In genomic region chr19:42131149-42132029, GRCh38 we compare ENCODE assay signal across 2 cellular contexts.
TF ChIP-seq lines count a peak whose summit lies in the region.

No MANE protein-coding gene starts in this region.

TF ChIP-seq in liver, 16 proteins besides CTCF, POLR2A, EP300 and RAD21:
- TF ChIP-seq FOXA2 (IDR thresholded peaks at IDR 0.05) (no peak), JUND (IDR thresholded peaks at IDR 0.05) (no peak), SP1 (IDR thresholded peaks at IDR 0.05) (no peak), REST (IDR thresholded peaks at IDR 0.05) (no peak), FOXA1 (IDR thresholded peaks at IDR 0.05) (no peak), GABPA (IDR thresholded peaks at IDR 0.05 in 1 of 2, conservative IDR thresholded peaks at IDR 0.05 in 1 of 2) (no peak), MAX (IDR thresholded peaks at IDR 0.05) (no peak), HNF4A (conservative IDR thresholded peaks at IDR 0.05) (no peak), TAF1 (conservative IDR thresholded peaks at IDR 0.05) (no peak), HNF4G (IDR thresholded peaks at IDR 0.05) (no peak), ATF3 (IDR thresholded peaks at IDR 0.05) (no peak), RXRA (IDR thresholded peaks at IDR 0.05) (no peak), NR2F2 (IDR thresholded peaks at IDR 0.05) (no peak), ZBTB33 (IDR thresholded peaks at IDR 0.05) (no peak), EGR1 (IDR thresholded peaks at IDR 0.05; ENCODE audit: low read depth in 2 of 2) (no peak), YY1 (IDR thresholded peaks at IDR 0.05) (no peak)

TF ChIP-seq in HepG2, 621 proteins besides CTCF, POLR2A, EP300 and RAD21:
- TF ChIP-seq ZNF710 (CRISPR knock-in tag; IDR thresholded peaks at IDR 0.05; ENCODE audit: borderline replicate concordance), result no peak
- TF ChIP-seq ZNF263 (CRISPR knock-in tag; IDR thresholded peaks at IDR 0.05), result no peak
- TF ChIP-seq ZNF160 (CRISPR knock-in tag; IDR thresholded peaks at IDR 0.05), result no peak
- TF ChIP-seq ARNTL (CRISPR knock-in tag; IDR thresholded peaks at IDR 0.05), result no peak
- no peak for TF ChIP-seq SMAD3 (CRISPR knock-in tag; IDR thresholded peaks at IDR 0.05)
- TF ChIP-seq RBM22 (optimal IDR thresholded peaks at IDR 0.05; ENCODE audit: low read length), result no peak
- TF ChIP-seq HMGXB3 (CRISPR knock-in tag; IDR thresholded peaks at IDR 0.05; ENCODE audit: borderline replicate concordance), result no peak
- no peak for TF ChIP-seq HES4 (CRISPR knock-in tag; IDR thresholded peaks at IDR 0.05; ENCODE audit: borderline replicate concordance)
- no peak for TF ChIP-seq U2AF1 (optimal IDR thresholded peaks at IDR 0.05; ENCODE audit: low read depth, low read length)
- TF ChIP-seq REPIN1 (CRISPR knock-in tag; IDR thresholded peaks at IDR 0.05; ENCODE audit: borderline replicate concordance, low read depth), result no peak
- no peak for TF ChIP-seq ATM (IDR thresholded peaks at IDR 0.05; ENCODE audit: borderline replicate concordance)
- TF ChIP-seq FOXA3 (CRISPR knock-in tag; IDR thresholded peaks at IDR 0.05), result no peak
- TF ChIP-seq SUZ12 (IDR thresholded peaks at IDR 0.05; ENCODE audit: low read depth, low read length), result no peak
- no peak for TF ChIP-seq NFKB2 (CRISPR knock-in tag; IDR thresholded peaks at IDR 0.05; ENCODE audit: borderline replicate concordance)
- no peak for TF ChIP-seq ZNF12 (CRISPR knock-in tag; IDR thresholded peaks at IDR 0.05)
TF ChIP-seq in HepG2: peak in this region for 0.
